ENCODE assay signal across 8 cellular contexts in the genomic region with DNA sequence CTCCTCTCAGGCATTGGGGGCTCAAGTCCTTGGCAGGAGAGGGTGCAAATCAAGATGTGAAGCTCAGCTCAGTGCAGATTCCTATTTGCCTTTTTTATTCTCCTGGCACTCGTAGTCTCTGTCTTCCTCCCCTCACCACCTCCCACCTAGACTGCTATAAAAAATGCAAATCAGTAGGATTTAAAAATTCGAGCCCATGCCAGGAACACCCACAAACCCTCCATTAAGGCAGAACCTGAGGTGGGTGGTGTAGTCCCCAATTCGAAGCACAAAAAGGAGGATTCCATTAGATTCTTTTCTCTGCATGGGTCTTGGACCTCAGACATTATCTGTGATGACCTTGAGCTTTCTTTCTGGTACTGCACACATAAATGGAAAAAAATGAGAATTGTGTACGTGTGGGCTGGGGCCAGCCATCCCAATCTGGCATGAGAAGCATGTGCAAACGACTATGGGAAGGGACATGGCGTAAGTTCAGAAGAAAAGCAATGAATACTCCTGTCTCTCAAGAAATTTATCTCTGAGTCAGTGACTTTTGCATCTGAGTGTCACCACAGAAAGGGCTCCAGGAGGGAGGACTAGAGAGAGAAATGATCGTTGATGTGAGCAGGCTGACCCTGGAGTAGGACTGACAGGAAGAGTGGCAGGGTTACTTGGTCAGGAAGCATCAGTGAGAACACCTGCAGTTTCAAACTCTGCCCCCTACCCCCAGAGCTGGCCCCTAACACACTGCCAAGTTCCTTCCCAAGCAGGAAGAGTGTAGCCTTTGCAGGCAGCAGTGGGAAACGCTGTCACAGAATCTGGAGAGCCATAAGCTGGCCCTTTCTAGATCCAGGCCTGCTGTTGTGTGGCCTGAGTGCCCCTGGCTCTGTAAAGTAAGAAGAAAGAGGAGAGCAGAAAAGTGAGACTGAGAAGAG. TPM values are rescaled to one million over a fixed set of nuclear protein-coding genes. Genes with fewer than 3 reads are reported as not detected.
A peak's percentile ranks its signal among the peaks of the same experiment; 100 is the strongest.
DNase-seq lines count a peak whose midpoint lies in the region; ATAC-seq and TF ChIP-seq lines count a peak whose summit lies in the region.

No MANE protein-coding gene starts in this region.

- in situ Hi-C loops in ACHN (cut with HindIII; ENCODE audit: low pct_ligation_motif_present, low pct_unique_long_range_greater_than_20kb, low sequenced_read_pairs) = no loop called here

- DNase-seq in CD14-positive monocyte (ENCODE audit: low spot score) = no peak
- DNase-seq in Kasumi-1 (lab: John Stamatoyannopoulos, UW) = peak; percentile 25
- DNase-seq in coronary artery (ENCODE audit: low spot score) = peak; percentile 72
- no peak for DNase-seq in natural killer cell treated with Interleukin-12 subunit alpha and Interleukin-12 subunit beta and Interleukin-15 and Interleukin-18, amount 100 ng/mL, for 72 hours (ENCODE audit: low spot score)
- no peak for DNase-seq in ACHN
- DNase-seq in stimulated activated CD4-positive, alpha-beta T cell treated with anti-CD3 and anti-CD28 coated beads, Interleukin-15, amount 100 ng/mL, for 24 hours = no peak
- no peak for DNase-seq in NCI-H748 (lab: John Stamatoyannopoulos, UW; ENCODE audit: unreplicated experiment)

- H3K27ac ChIP-seq in coronary artery = peak overlapping the region; percentile 93 to 95

- H3K9me3 Mint-ChIP-seq in CD14-positive monocyte = peaks cover 0 to 19% (median 6%) of the 10 kb centered on the region in 7 donors
- no peaks in the 10 kb centered on the region for H3K9me3 Mint-ChIP-seq in natural killer cell treated with Interleukin-12 subunit alpha and Interleukin-12 subunit beta and Interleukin-15 and Interleukin-18, amount 100 ng/mL, for 72 hours

- peaks cover 39 to 58% (median 49%) of the 10 kb centered on the region in 3 donors for H3K27me3 Mint-ChIP-seq in CD14-positive monocyte (ENCODE audit: low read depth in 3 of 3)
- peaks cover 25 to 34% of the 10 kb centered on the region in 2 donors for H3K27me3 Mint-ChIP-seq in natural killer cell treated with Interleukin-12 subunit alpha and Interleukin-12 subunit beta and Interleukin-15 and Interleukin-18, amount 100 ng/mL, for 72 hours

- H3K27ac Mint-ChIP-seq in CD14-positive monocyte = peak overlapping the region; percentile 18 to 89 (median 68)
- peak overlapping the region; percentile 3 to 33 for H3K27ac Mint-ChIP-seq in natural killer cell treated with Interleukin-12 subunit alpha and Interleukin-12 subunit beta and Interleukin-15 and Interleukin-18, amount 100 ng/mL, for 72 hours

- no peak for ATAC-seq in natural killer cell treated with Interleukin-12 subunit alpha and Interleukin-12 subunit beta and Interleukin-15 and Interleukin-18, amount 100 ng/mL, for 72 hours
- ATAC-seq in GM19397 (IDR thresholded peaks at IDR 0.05; ENCODE audit: unreplicated experiment) = no peak

- peak overlapping the region; percentile 87 to 89 for H3K4me3 Mint-ChIP-seq in CD14-positive monocyte
- H3K4me3 Mint-ChIP-seq in natural killer cell treated with Interleukin-12 subunit alpha and Interleukin-12 subunit beta and Interleukin-15 and Interleukin-18, amount 100 ng/mL, for 72 hours = peak overlapping the region; percentile 84

- H3K36me3 Mint-ChIP-seq in CD14-positive monocyte = peaks cover 13 to 25% of the 10 kb centered on the region in 2 donors
- no peaks in the 10 kb centered on the region for H3K36me3 Mint-ChIP-seq in natural killer cell treated with Interleukin-12 subunit alpha and Interleukin-12 subunit beta and Interleukin-15 and Interleukin-18, amount 100 ng/mL, for 72 hours

- peaks cover 31% of the 10 kb centered on the region for H3K4me1 Mint-ChIP-seq in CD14-positive monocyte
- peaks cover 21 to 22% of the 10 kb centered on the region in 2 donors for H3K4me1 Mint-ChIP-seq in natural killer cell treated with Interleukin-12 subunit alpha and Interleukin-12 subunit beta and Interleukin-15 and Interleukin-18, amount 100 ng/mL, for 72 hours (ENCODE audit: low read depth in 2 of 2)

- no peak for TF ChIP-seq CTCF in CD14-positive monocyte (IDR thresholded peaks at IDR 0.05)
- no peak for TF ChIP-seq CTCF in coronary artery (IDR thresholded peaks at IDR 0.05)

- peak overlapping the region; percentile 79 for H3K4me3 ChIP-seq in coronary artery

- intact Hi-C loops in CD14-positive monocyte (cut with micrococcal nuclease) = loop anchor here (10.0 kb wide), 4 partner anchors 123 to 773 kb away; partner anchors contain the start of genes ADORA3 (in 1 of the 2), DENND2D (in 1 of the 2), LRIF1 (in 1 of the 2) and RAP1A (in 1 of the 2)

RNA-seq across cellular contexts. Expression of gene INKA2, which starts 1.7 kb away (rescaled TPM):
- polyA plus RNA-seq in CD14-positive monocyte = 1 to 10 TPM; 1.8 to 2.0 TPM
- total RNA-seq in natural killer cell treated with Interleukin-12 subunit alpha and Interleukin-12 subunit beta and Interleukin-15 and Interleukin-18, amount 100 ng/mL, for 72 hours = under 1 TPM in 1 of 2 donors, not detected in 1; 0.45 TPM

RNA-seq across cellular contexts. Expression of gene DDX20, which starts 18.2 kb away (rescaled TPM):
- polyA plus RNA-seq in CD14-positive monocyte = 1 to 10 TPM; 3.1 to 4.0 TPM
- 10 to 100 TPM; 18.5 to 22.7 TPM for total RNA-seq in natural killer cell treated with Interleukin-12 subunit alpha and Interleukin-12 subunit beta and Interleukin-15 and Interleukin-18, amount 100 ng/mL, for 72 hours

Comparison
In these comparisons a context has a peak if more than half of its experiments do, and no peak if none do; other contexts are left out.
1. DNase-seq: peak in Kasumi-1 (2 of 2) and coronary artery (single experiment); none in CD14-positive monocyte (single experiment), natural killer cell treated with Interleukin-12 subunit alpha and Interleukin-12 subunit beta and Interleukin-15 and Interleukin-18, amount 100 ng/mL, for 72 hours (single experiment), ACHN (single experiment), stimulated activated CD4-positive, alpha-beta T cell treated with anti-CD3 and anti-CD28 coated beads, Interleukin-15, amount 100 ng/mL, for 24 hours (single experiment) and NCI-H748 (single experiment).